8 cellular contexts compared by ENCODE assay signal in genomic region chr19:10769533-10770491, GRCh38. TPM values are rescaled to one million over a fixed set of nuclear protein-coding genes. Genes with fewer than 3 reads are reported as not detected.
A peak's percentile ranks its signal among the peaks of the same experiment; 100 is the strongest.
DNase-seq lines count a peak whose midpoint lies in the region; ATAC-seq and TF ChIP-seq lines count a peak whose summit lies in the region.

No MANE protein-coding gene starts in this region.

- 89 to 90% methylated on average over 18 to 21 of the region's 21 CpGs for WGBS in endodermal cell (ENCODE audit: insufficient coverage in 1 of 2, insufficient read length in 1 of 2), 2 experiments

- H3K9me3 Mint-ChIP-seq in endodermal cell (no peaks in the 10 kb centered on the region), mesothelial cell of epicardium (peaks cover 4% of the 10 kb centered on the region)

- H3K4me1 ChIP-seq in BLaER1 treated with 17β-estradiol and CSF1 and Interleukin-3, amounts not matched to agents 10 nM and 100 nM = peaks cover 69 to 100% (median 98%) of the 10 kb centered on the region in 10 experiments
- H3K4me1 ChIP-seq in NT2/D1 (ENCODE audit: insufficient read depth, insufficient read length) = peaks cover 12% of the 10 kb centered on the region
- H3K4me1 ChIP-seq in endodermal cell (ENCODE audit: control insufficient read depth, insufficient read depth, low read length) = no peaks in the 10 kb centered on the region

- no peaks in the 10 kb centered on the region for H3K27me3 Mint-ChIP-seq in endodermal cell (ENCODE audit: insufficient read depth)
- no peaks in the 10 kb centered on the region for H3K27me3 Mint-ChIP-seq in mesothelial cell of epicardium (ENCODE audit: low read depth)

- no peaks in the 10 kb centered on the region for H3K27me3 ChIP-seq in BLaER1 treated with 17β-estradiol and CSF1 and Interleukin-3, amounts not matched to agents 10 nM and 100 nM
- H3K27me3 ChIP-seq in NT2/D1 (ENCODE audit: insufficient read depth, insufficient read length) = no peaks in the 10 kb centered on the region
- H3K27me3 ChIP-seq in endodermal cell (ENCODE audit: control insufficient read depth, insufficient read depth, low read length, poor library complexity, severe bottlenecking) = no peaks in the 10 kb centered on the region

- peaks cover 0 to 6% (median 0%) of the 10 kb centered on the region in 11 experiments; a peak in 2 of 22 replicates for H3K9me3 ChIP-seq in BLaER1 treated with 17β-estradiol and CSF1 and Interleukin-3, amounts not matched to agents 10 nM and 100 nM (replicated peaks in 1 of 11)
- no peaks in the 10 kb centered on the region; the same call in 1 of the 2 replicates for H3K9me3 ChIP-seq in NT2/D1 (ENCODE audit: insufficient read depth, low read length)
- H3K9me3 ChIP-seq in endodermal cell (ENCODE audit: control insufficient read depth, low read length) = no peaks in the 10 kb centered on the region

- peaks cover 25% of the 10 kb centered on the region for H3K36me3 Mint-ChIP-seq in endodermal cell (ENCODE audit: low read depth)
- peaks cover 11% of the 10 kb centered on the region for H3K36me3 Mint-ChIP-seq in mesothelial cell of epicardium

- H3K27ac Mint-ChIP-seq in endodermal cell (peak overlapping the region; percentile 77), mesothelial cell of epicardium (peak overlapping the region; percentile 50)

- H4K20me1 ChIP-seq in BLaER1 treated with 17β-estradiol and CSF1 and Interleukin-3, amounts not matched to agents 10 nM and 100 nM = peaks cover 0 to 85% (median 47%) of the 10 kb centered on the region in 11 experiments; a peak in 14 of 22 replicates

- H3K36me3 ChIP-seq in BLaER1 treated with 17β-estradiol and CSF1 and Interleukin-3, amounts not matched to agents 10 nM and 100 nM = peaks cover 46 to 100% (median 94%) of the 10 kb centered on the region in 11 experiments
- peaks cover 75% of the 10 kb centered on the region for H3K36me3 ChIP-seq in NT2/D1 (ENCODE audit: insufficient read depth, insufficient read length, low read length)
- peaks cover 29% of the 10 kb centered on the region for H3K36me3 ChIP-seq in endodermal cell (ENCODE audit: control insufficient read depth, insufficient read depth, low read length)

- no peak for DNase-seq in NT2/D1 (ENCODE audit: low read depth, low spot score)
- DNase-seq in endodermal cell = peak; percentile 59
- DNase-seq in mesothelial cell of epicardium (ENCODE audit: low spot score in 2 of 2, unreplicated experiment in 2 of 2) = no peak
- no peak for DNase-seq in SHP77 treated with DMSO at 0.1 percent for 48 hours (lab: John Stamatoyannopoulos, UW)
- no peak for DNase-seq in NOMO-1 (lab: John Stamatoyannopoulos, UW; ENCODE audit: unreplicated experiment in 2 of 2)

- H3K4me1 Mint-ChIP-seq in endodermal cell = peaks cover 8% of the 10 kb centered on the region
- H3K4me1 Mint-ChIP-seq in mesothelial cell of epicardium = peaks cover 3% of the 10 kb centered on the region

- TF ChIP-seq CTCF in endodermal cell (conservative IDR thresholded peaks at IDR 0.05) (peak; percentile 15), mesothelial cell of epicardium (IDR thresholded peaks at IDR 0.05; ENCODE audit: unreplicated experiment) (no peak)

- peak overlapping the region; percentile 54 to 99 (median 97); a peak in 21 of 22 replicates for H3K27ac ChIP-seq in BLaER1 treated with 17β-estradiol and CSF1 and Interleukin-3, amounts not matched to agents 10 nM and 100 nM
- H3K27ac ChIP-seq in endodermal cell (ENCODE audit: low read depth, low read length) = peak overlapping the region; percentile 53

- H3K4me3 ChIP-seq in BLaER1 treated with 17β-estradiol and CSF1 and Interleukin-3, amounts not matched to agents 10 nM and 100 nM = peak overlapping the region in 6 of 10 experiments; percentile 7 to 60 (median 20); a peak in 6 of 20 replicates
- H3K4me3 ChIP-seq in NT2/D1 (ENCODE audit: insufficient read length, low read depth) = no peak overlapping the region
- H3K4me3 ChIP-seq in endodermal cell (ENCODE audit: low read length) = no peak overlapping the region

- H3K9ac ChIP-seq in BLaER1 treated with 17β-estradiol and CSF1 and Interleukin-3, amounts not matched to agents 10 nM and 100 nM = peak overlapping the region; percentile 56 to 91 (median 71); a peak in 21 of 22 replicates
- H3K9ac ChIP-seq in NT2/D1 (ENCODE audit: insufficient read length, low read depth) (peak overlapping the region; percentile 51), endodermal cell (ENCODE audit: extremely low read depth, low read length, poor library complexity, severe bottlenecking) (no peak overlapping the region)

- ATAC-seq in GM18861 (IDR thresholded peaks at IDR 0.05; ENCODE audit: unreplicated experiment) (no peak), GM21390 (IDR thresholded peaks at IDR 0.05; ENCODE audit: unreplicated experiment) (no peak)

- H3K4me2 ChIP-seq in BLaER1 treated with 17β-estradiol and CSF1 and Interleukin-3, amounts not matched to agents 10 nM and 100 nM = peak overlapping the region; percentile 82 to 91 (median 87)

- H3K4me3 Mint-ChIP-seq in endodermal cell (no peak overlapping the region), mesothelial cell of epicardium (no peak overlapping the region)

RNA-seq across cellular contexts. Expression of gene DNM2, which starts 51.9 kb away (rescaled TPM):
- 100 to 1,000 TPM; 118 to 136 TPM for total RNA-seq in endodermal cell
- polyA plus RNA-seq in endodermal cell (2013, experiment 1 of 2) = 79.4 TPM
- polyA plus RNA-seq in endodermal cell (2013, experiment 2 of 2) = 78.8 TPM
- 126 to 128 TPM (median 128 TPM) in 3 replicates for total RNA-seq in mesothelial cell of epicardium

Comparison
In these comparisons a context has a peak if more than half of its experiments do, and no peak if none do; other contexts are left out.
1. H3K4me3 ChIP-seq: peak in BLaER1 treated with 17β-estradiol and CSF1 and Interleukin-3, amounts not matched to agents 10 nM and 100 nM (6 of 10); none in NT2/D1 (single experiment) and endodermal cell (single experiment).